29 cellular contexts compared by ENCODE assay signal in genomic region chr2:233935426-233935825, GRCh38. TPM values are rescaled to one million over a fixed set of nuclear protein-coding genes. Genes with fewer than 3 reads are reported as not detected.
"Had no signal": no experiment of that assay in that cellular context is flagged by ENCODE, and none has a peak within 500 bp of the region (broad histone marks: within the 10 kb centered on the region; RNA-seq: fewer than 3 reads in every experiment).

No MANE protein-coding gene starts in this region.

- H3K27me3 ChIP-seq: ovary, right atrium auricular region, right lobe of liver, testis had no signal

- H3K36me3 ChIP-seq: left ventricle myocardium inferior, ovary, right atrium auricular region, right lobe of liver, stomach, thyroid gland, transverse colon, upper lobe of right lung had no signal

- ATAC-seq: naive thymus-derived CD4-positive, alpha-beta T cell; right lobe of liver; stimulated activated naive B cell treated with anti-CD40 and anti-IgM and Interleukin-4, amounts not matched to agents 10 μg/mL and 1 μg/mL and 100 μg/mL, for 72 hours; stimulated activated naive CD8-positive, alpha-beta T cell treated with anti-CD3 and anti-CD28 coated beads, Interleukin-15, Interleukin-2, amounts not matched to agents 100 U/mL and 50 U/mL, for 24 hours; upper lobe of right lung had no signal

- H3K9me3 ChIP-seq: left ventricle myocardium inferior, ovary, right atrium auricular region, right lobe of liver, stomach, testis, thyroid gland, transverse colon, upper lobe of right lung had no signal

- H3K27ac ChIP-seq: left ventricle myocardium inferior, ovary, right atrium auricular region, right lobe of liver, skin epidermis, stomach, testis, thyroid gland, transverse colon, upper lobe of right lung had no signal

- H3K4me3 ChIP-seq: left ventricle myocardium inferior, lung, ovary, right atrium auricular region, right lobe of liver, skin epidermis, stomach, testis, thyroid gland, transverse colon, upper lobe of right lung had no signal

- DNase-seq: hypothalamus; immature natural killer cell; kidney; left ventricle myocardium inferior; mesendoderm; naive thymus-derived CD4-positive, alpha-beta T cell; ovary; right lobe of liver; stimulated activated CD4-positive, alpha-beta T cell treated with anti-CD3 and anti-CD28 coated beads, Interleukin-12 subunit alpha, Interleukin-12 subunit beta, amount 100 ng/mL, for 4 hours; stimulated activated CD4-positive, alpha-beta T cell treated with anti-CD3 and anti-CD28 coated beads, Interleukin-15, amount 100 ng/mL, for 24 hours; stimulated activated CD4-positive, alpha-beta T cell treated with anti-CD3 and anti-CD28 coated beads, Interleukin-2, amount 100 ng/mL, for 24 hours; stimulated activated CD4-positive, alpha-beta T cell treated with anti-CD3 and anti-CD28 coated beads, Interleukin-4, amount 100 ng/mL, for 1 hour; stimulated activated naive B cell treated with anti-CD40 and anti-IgM and Interleukin-4, amounts not matched to agents 10 μg/mL and 1 μg/mL and 100 μg/mL, for 72 hours; stimulated activated naive CD8-positive, alpha-beta T cell treated with anti-CD3 and anti-CD28 coated beads, Interleukin-15, Interleukin-2, amounts not matched to agents 100 U/mL and 50 U/mL, for 24 hours; stomach; testis; thyroid gland; transverse colon; upper lobe of right lung had no signal

- H3K4me1 ChIP-seq: left ventricle myocardium inferior, right lobe of liver, testis, thyroid gland, upper lobe of right lung had no signal

RNA-seq across cellular contexts. Expression of gene TRPM8, which starts 18.3 kb away (rescaled TPM):
- total RNA-seq: left ventricle myocardium inferior; mesothelial cell of epicardium; mononuclear cell; naive thymus-derived CD4-positive, alpha-beta T cell; natural killer cell treated with Interleukin-12 subunit alpha and Interleukin-12 subunit beta and Interleukin-15 and Interleukin-18, amount 100 ng/mL, for 72 hours; omental fat pad; progenitor cell of endocrine pancreas; pulmonary artery endothelial cell; right atrium auricular region; stomach; thyroid gland; transverse colon; upper lobe of right lung had no signal
- polyA plus RNA-seq: naive thymus-derived CD4-positive, alpha-beta T cell; neural cell; ovary; stomach had no signal
